Comparison of ENCODE assay signal across 9 cellular contexts in the genomic region with DNA sequence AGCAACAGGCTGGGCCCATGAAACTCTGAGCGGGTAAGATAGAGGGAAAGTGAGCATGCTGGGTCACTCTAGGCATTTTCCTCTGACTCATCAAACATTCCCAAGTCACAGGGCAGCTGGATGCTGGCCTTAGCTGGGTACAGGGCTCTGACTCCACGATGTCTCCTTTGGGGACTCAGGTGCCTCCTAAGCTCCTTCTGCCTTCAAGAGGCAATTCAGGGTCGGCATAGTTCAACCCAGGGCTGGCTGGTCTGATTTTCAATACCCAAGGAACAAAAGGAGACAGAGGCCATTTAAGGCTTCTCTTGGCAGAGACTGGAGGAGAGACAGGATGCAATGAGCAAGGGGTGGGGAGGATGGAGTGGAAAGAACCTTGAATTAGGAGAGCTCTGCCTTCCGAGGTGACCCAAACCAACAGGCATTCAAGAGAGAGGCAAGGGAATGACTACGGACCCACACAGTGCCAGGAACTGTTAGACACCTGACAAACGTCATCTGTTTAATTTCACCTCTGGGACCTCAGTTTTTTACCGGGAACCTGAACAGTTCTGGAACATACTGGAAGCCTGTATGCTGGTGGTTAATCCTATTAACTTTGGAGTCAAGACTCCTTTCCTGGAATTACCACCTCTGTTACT. TPM values are rescaled to one million over a fixed set of nuclear protein-coding genes. Genes with fewer than 3 reads are reported as not detected.
DNase-seq lines count a peak whose midpoint lies in the region; ATAC-seq and TF ChIP-seq lines count a peak whose summit lies in the region.
"Had no signal": no experiment of that assay in that cellular context is flagged by ENCODE, and none has a peak within 500 bp of the region (broad histone marks: within the 10 kb centered on the region; RNA-seq: fewer than 3 reads in every experiment).

No MANE protein-coding gene starts in this region.

- CTCF ChIA-PET in activated naive CD4-positive, alpha-beta T cell treated with anti-CD3 and anti-CD28 coated beads for 36 hours (lab: Charles Lee), result interaction anchor here (1.0 to 3.5 kb wide), 5 partner anchors 9 to 151 kb away, joined by 3 to 32 read pairs (median 3); a partner anchor contains a TSS
- CTCF ChIA-PET in mammary epithelial cell (lab: Charles Lee; ENCODE audit: low non-redundant PET), result no interaction called here

- H3K79me2 ChIP-seq in mammary epithelial cell (ENCODE audit: insufficient read depth, low read length), result peaks cover 25% of the 10 kb centered on the region

- no TSS peak for BruUV-seq in mammary epithelial cell (replicated peaks; lab: Mats Ljungman, UMichigan)

- H3K36me3 Mint-ChIP-seq in activated naive CD4-positive, alpha-beta T cell treated with anti-CD3 and anti-CD28 coated beads for 36 hours (ENCODE audit: low read depth), result peaks cover 4% of the 10 kb centered on the region

- H3K27me3 Mint-ChIP-seq in activated naive CD4-positive, alpha-beta T cell treated with anti-CD3 and anti-CD28 coated beads for 36 hours (ENCODE audit: low read depth), result no peaks in the 10 kb centered on the region

- WGBS in mammary epithelial cell (ENCODE audit: low coverage, missing lambda C conversion rate), result 0% methylated on average over 7 of the region's 7 CpGs
- 13% methylated on average over 7 of the region's 7 CpGs for WGBS in right lobe of liver (ENCODE audit: insufficient coverage, low coverage, low lambda C conversion rate, missing lambda C conversion rate)

- peak; percentile 60 for TF ChIP-seq POLR2A in right lobe of liver (IDR thresholded peaks at IDR 0.05)
- no peak for TF ChIP-seq POLR2A in uterus (IDR thresholded peaks at IDR 0.05)

- in situ Hi-C loops in mammary epithelial cell (cut with MboI; ENCODE audit: low sequenced_read_pairs in 2 of 2), result no loop called here

- H3K27ac ChIP-seq in mammary epithelial cell (ENCODE audit: insufficient read depth, low read depth, low read length) (peak overlapping the region; percentile 81), right lobe of liver (peak overlapping the region; percentile 87 to 100 (median 97)), uterus (peak overlapping the region; percentile 89 to 99)

- H3K4me3 Mint-ChIP-seq in activated naive CD4-positive, alpha-beta T cell treated with anti-CD3 and anti-CD28 coated beads for 36 hours, result no peak overlapping the region

- H3K27ac Mint-ChIP-seq in activated naive CD4-positive, alpha-beta T cell treated with anti-CD3 and anti-CD28 coated beads for 36 hours, result no peak overlapping the region

- dilution Hi-C loops in mammary epithelial cell (cut with HindIII; ENCODE audit: low sequenced_read_pairs), result no loop called here

- H3K4me2 ChIP-seq in mammary epithelial cell (ENCODE audit: insufficient read depth, low read depth, low read length), result peak overlapping the region; percentile 93

- H3K9me3 Mint-ChIP-seq in activated naive CD4-positive, alpha-beta T cell treated with anti-CD3 and anti-CD28 coated beads for 36 hours, result no peaks in the 10 kb centered on the region

- DNase-seq in activated naive CD4-positive, alpha-beta T cell treated with anti-CD3 and anti-CD28 coated beads for 36 hours, result peak; percentile 30
- DNase-seq in activated naive CD4-positive, alpha-beta T cell treated with anti-CD3 and anti-CD28 coated beads, Interleukin-2, amount 50 U/mL, for 16 hours, result no peak
- DNase-seq in mammary epithelial cell, result peak; percentile 81
- peak in 2 of 3 donors; percentile 45 to 54 for DNase-seq in right lobe of liver
- DNase-seq in uterus, result no peak
- DNase-seq in SIG-M5 treated with dmso at 0.1 percent for 504 hours (lab: John Stamatoyannopoulos, UW; ENCODE audit: unreplicated experiment), result no peak
- DNase-seq: DMS79 had no signal

- TF ChIP-seq CTCF in mammary epithelial cell (conservative IDR thresholded peaks at IDR 0.05 in 1 of 2, IDR thresholded peaks at IDR 0.05 in 1 of 2; ENCODE audit: extremely low read depth in 1 of 2, insufficient read depth in 1 of 2, low read depth in 1 of 2, low read length in 2 of 2), result no peak
- TF ChIP-seq CTCF in right lobe of liver (IDR thresholded peaks at IDR 0.05), result no peak
- TF ChIP-seq CTCF in uterus (IDR thresholded peaks at IDR 0.05), result no peak

- H3K4me3 ChIP-seq in mammary epithelial cell (replicated peaks in 1 of 3; ENCODE audit: insufficient read depth in 1 of 3, low read depth in 2 of 3, low read length in 3 of 3) (peak overlapping the region; percentile 58 to 84 (median 64)), right lobe of liver (peak overlapping the region; percentile 64 to 98 (median 68)), uterus (peak overlapping the region; percentile 54 to 90)

- peak overlapping the region; percentile 14 for H2AFZ ChIP-seq in mammary epithelial cell (ENCODE audit: low read depth, low read length)

- H3K4me1 ChIP-seq in mammary epithelial cell (ENCODE audit: insufficient read depth, low read length) (peaks cover 26% of the 10 kb centered on the region), right lobe of liver (peaks cover 0 to 55% (median 23%) of the 10 kb centered on the region in 4 donors), uterus (no peaks in the 10 kb centered on the region)

- H3K9me3 ChIP-seq in mammary epithelial cell (replicated peaks; ENCODE audit: insufficient read depth, low read length), result no peaks in the 10 kb centered on the region
- H3K9me3 ChIP-seq in right lobe of liver, result no peaks in the 10 kb centered on the region
- no peaks in the 10 kb centered on the region for H3K9me3 ChIP-seq in uterus

- peak overlapping the region; percentile 73 for H3K9ac ChIP-seq in mammary epithelial cell (ENCODE audit: insufficient read depth, low read length)

- H3K36me3 ChIP-seq in mammary epithelial cell (ENCODE audit: insufficient read depth, low read length) (peaks cover 7% of the 10 kb centered on the region), right lobe of liver (peaks cover 2 to 24% (median 13%) of the 10 kb centered on the region in 4 donors), uterus (no peaks in the 10 kb centered on the region)

- intact Hi-C loops in activated naive CD4-positive, alpha-beta T cell treated with anti-CD3 and anti-CD28 coated beads for 36 hours (cut with micrococcal nuclease), result loop anchor here (2.0 kb wide), 1 partner anchor 165 kb away; no protein-coding TSS in a partner anchor
- intact Hi-C loops in mammary epithelial cell (cut with micrococcal nuclease), result loop anchor here (1.0 to 2.0 kb wide), 3 partner anchors 9 to 42 kb away; a partner anchor contains a TSS
- intact Hi-C loops in right lobe of liver (cut with DNase I), result no loop called here
- intact Hi-C loops in uterus (cut with DNase I; ENCODE audit: low total_unique reads), result no loop called here

- H4K20me1 ChIP-seq in mammary epithelial cell (ENCODE audit: insufficient read depth, low read length), result no peaks in the 10 kb centered on the region

- H3K27me3 ChIP-seq in mammary epithelial cell (ENCODE audit: insufficient read depth, low read length) (no peaks in the 10 kb centered on the region), right lobe of liver (no peaks in the 10 kb centered on the region), uterus (no peaks in the 10 kb centered on the region)

- ATAC-seq in right lobe of liver (peak in 3 of 4 donors; percentile 9 to 32 (median 26)), GM21576 (IDR thresholded peaks at IDR 0.05; ENCODE audit: unreplicated experiment) (no peak), GM19328 (IDR thresholded peaks at IDR 0.05; ENCODE audit: unreplicated experiment) (no peak)

- H3K4me1 Mint-ChIP-seq in activated naive CD4-positive, alpha-beta T cell treated with anti-CD3 and anti-CD28 coated beads for 36 hours (ENCODE audit: low read depth), result peaks cover 36% of the 10 kb centered on the region

RNA-seq across cellular contexts. Expression of a gene that starts 0.9 kb away (rescaled TPM):
- 10 to 100 TPM; 65.0 to 68.7 TPM for total RNA-seq in activated naive CD4-positive, alpha-beta T cell treated with anti-CD3 and anti-CD28 coated beads for 36 hours
- total RNA-seq in mammary epithelial cell, result 10 to 100 TPM; 50.2 to 88.0 TPM
- 42.7 TPM for polyA plus RNA-seq in mammary epithelial cell
- polyA minus RNA-seq in mammary epithelial cell, result 117 TPM
- 10 to 100 TPM; 57.5 to 99.2 (median 68.7) TPM for total RNA-seq in right lobe of liver
- total RNA-seq in uterus, result 100 to 1,000 TPM in 1 of 4 donors, 10 to 100 TPM in 3; 19.7 to 115 (median 34.5) TPM

RNA-seq across cellular contexts. Expression of a gene that starts 10.0 kb away (rescaled TPM):
- total RNA-seq in activated naive CD4-positive, alpha-beta T cell treated with anti-CD3 and anti-CD28 coated beads for 36 hours, result 10 to 100 TPM; 98.5 to 99.1 TPM
- total RNA-seq in mammary epithelial cell (1 to 10 TPM; 4.8 to 5.8 TPM), right lobe of liver (10 to 100 TPM in 3 of 6 experiments, 1 to 10 TPM in 3; 3.4 to 12.5 (median 10.7) TPM), uterus (10 to 100 TPM in 2 of 4 donors, 1 to 10 TPM in 2; 1.2 to 32.7 (median 11.8) TPM)
- 1.3 TPM for polyA plus RNA-seq in mammary epithelial cell
- 1.8 TPM for polyA minus RNA-seq in mammary epithelial cell

RNA-seq across cellular contexts. Expression of a gene that starts 24.2 kb away (rescaled TPM):
- total RNA-seq in activated naive CD4-positive, alpha-beta T cell treated with anti-CD3 and anti-CD28 coated beads for 36 hours, result 1 to 10 TPM; 8.1 to 9.6 TPM
- total RNA-seq in mammary epithelial cell, result 10 to 100 TPM; 49.3 to 54.8 TPM
- polyA plus RNA-seq in mammary epithelial cell, result 33.5 TPM
- polyA minus RNA-seq in mammary epithelial cell, result 44.0 TPM
- total RNA-seq in right lobe of liver, result 10 to 100 TPM in 5 of 6 experiments, 1 to 10 TPM in 1; 9.1 to 27.0 (median 21.5) TPM
- 10 to 100 TPM in 3 of 4 donors, 1 to 10 TPM in 1; 6.8 to 70.1 (median 19.0) TPM for total RNA-seq in uterus

RNA-seq across cellular contexts. Expression of a gene that starts 42.5 kb away (rescaled TPM):
- total RNA-seq in activated naive CD4-positive, alpha-beta T cell treated with anti-CD3 and anti-CD28 coated beads for 36 hours, result 10 to 100 TPM; 24.5 to 25.5 TPM
- total RNA-seq in mammary epithelial cell (10 to 100 TPM; 19.3 to 20.2 TPM), right lobe of liver (1 to 10 TPM; 5.9 to 8.1 (median 7.6) TPM), uterus (10 to 100 TPM; 20.0 to 36.9 (median 30.1) TPM)
- 6.8 TPM for polyA plus RNA-seq in mammary epithelial cell
- polyA minus RNA-seq in mammary epithelial cell, result 25.9 TPM

RNA-seq across cellular contexts. Expression of a gene that starts 50.5 kb away (rescaled TPM):
- total RNA-seq in activated naive CD4-positive, alpha-beta T cell treated with anti-CD3 and anti-CD28 coated beads for 36 hours, result 100 to 1,000 TPM; 109 to 117 TPM
- 10 to 100 TPM; 24.0 to 67.6 TPM for total RNA-seq in mammary epithelial cell
- polyA plus RNA-seq in mammary epithelial cell, result 46.3 TPM
- polyA minus RNA-seq in mammary epithelial cell, result 29.7 TPM
- 10 to 100 TPM; 46.1 to 79.8 (median 57.3) TPM for total RNA-seq in right lobe of liver
- total RNA-seq in uterus, result 10 to 100 TPM; 32.3 to 99.8 (median 47.8) TPM

Comparison
In these comparisons a context has a peak if more than half of its experiments do, and no peak if none do; other contexts are left out.
1. DNase-seq: peak in activated naive CD4-positive, alpha-beta T cell treated with anti-CD3 and anti-CD28 coated beads for 36 hours (single experiment), mammary epithelial cell (single experiment) and right lobe of liver (2 of 3); none in activated naive CD4-positive, alpha-beta T cell treated with anti-CD3 and anti-CD28 coated beads, Interleukin-2, amount 50 U/mL, for 16 hours (single experiment), uterus (0 of 2) and SIG-M5 treated with dmso at 0.1 percent for 504 hours (single experiment).
2. ATAC-seq: peak in right lobe of liver (3 of 4); none in GM21576 (single experiment) and GM19328 (single experiment).
3. intact Hi-C loops: an anchor here in activated naive CD4-positive, alpha-beta T cell treated with anti-CD3 and anti-CD28 coated beads for 36 hours (2.0 kb wide) and mammary epithelial cell (1.0 to 2.0 kb wide); none called in right lobe of liver and uterus.
4. Peak in every context shown above with its lines, with median percentiles within 50 percentile points of each other: H3K27ac ChIP-seq and H3K4me3 ChIP-seq.